ENCODE assay signal across 1 cellular context in the genomic region with DNA sequence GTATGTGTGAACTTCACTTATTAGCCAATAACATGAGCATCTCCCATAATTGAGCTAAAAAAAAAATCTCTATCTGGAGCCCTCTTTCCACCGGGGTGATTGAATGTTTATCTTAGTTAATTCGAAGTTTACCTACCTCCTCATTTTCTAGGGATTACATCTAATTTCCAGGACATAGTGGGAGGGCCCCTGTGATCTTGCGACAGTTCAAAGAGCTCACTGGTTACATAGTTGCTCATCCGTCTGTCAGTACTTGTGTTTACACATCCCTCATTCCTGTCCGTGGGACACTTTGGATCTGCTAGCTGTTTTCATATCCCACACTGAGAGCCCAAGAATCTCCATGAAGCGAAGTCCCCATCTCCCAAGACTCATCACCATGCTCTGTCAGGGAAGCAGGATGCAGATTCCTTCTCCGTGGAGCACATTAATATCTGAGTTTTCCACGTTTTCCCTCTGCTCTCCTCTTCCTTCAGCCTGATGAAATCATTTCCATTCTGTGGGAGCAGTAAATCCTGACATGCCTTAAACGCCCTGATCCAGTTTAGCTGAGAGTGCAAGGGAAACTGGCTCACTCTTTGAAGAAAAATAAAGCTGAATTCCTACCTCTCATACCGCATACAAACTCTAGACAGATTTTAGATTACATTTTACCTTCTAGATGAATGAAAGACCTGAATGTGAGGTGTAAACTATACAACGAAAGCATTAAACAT.
TF ChIP-seq lines count a peak whose summit lies in the region.

No MANE protein-coding gene starts in this region.

TF ChIP-seq in HepG2, 621 proteins besides CTCF, POLR2A, EP300 and RAD21 (continued from another document):
- TF ChIP-seq, protein P1, sequence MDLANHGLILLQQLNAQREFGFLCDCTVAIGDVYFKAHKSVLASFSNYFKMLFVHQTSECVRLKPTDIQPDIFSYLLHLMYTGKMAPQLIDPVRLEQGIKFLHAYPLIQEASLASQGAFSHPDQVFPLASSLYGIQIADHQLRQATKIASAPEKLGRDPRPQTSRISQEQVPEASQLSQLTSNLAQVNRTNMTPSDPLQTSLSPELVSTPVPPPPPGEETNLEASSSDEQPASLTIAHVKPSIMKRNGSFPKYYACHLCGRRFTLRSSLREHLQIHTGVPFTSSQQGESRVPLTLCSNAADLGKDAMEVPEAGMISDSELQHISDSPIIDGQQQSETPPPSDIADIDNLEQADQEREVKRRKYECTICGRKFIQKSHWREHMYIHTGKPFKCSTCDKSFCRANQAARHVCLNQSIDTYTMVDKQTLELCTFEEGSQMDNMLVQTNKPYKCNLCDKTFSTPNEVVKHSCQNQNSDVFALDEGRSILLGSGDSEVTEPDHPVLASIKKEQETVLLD (CRISPR knock-in tag; IDR thresholded peaks at IDR 0.05; ENCODE audit: low read depth), result no peak
- TF ChIP-seq NAIF1 (CRISPR knock-in tag; IDR thresholded peaks at IDR 0.05; ENCODE audit: borderline replicate concordance), result no peak
- no peak for TF ChIP-seq ADNP (CRISPR knock-in tag; IDR thresholded peaks at IDR 0.05)
- no peak for TF ChIP-seq PTBP1 (IDR thresholded peaks at IDR 0.05; ENCODE audit: low read depth, low read length, poor library complexity, severe bottlenecking)
- TF ChIP-seq ZNF788 (CRISPR knock-in tag; IDR thresholded peaks at IDR 0.05; ENCODE audit: borderline replicate concordance), result no peak
- TF ChIP-seq AKAP8 (CRISPR knock-in tag; IDR thresholded peaks at IDR 0.05), result no peak
- peak; percentile 51 for TF ChIP-seq MED1 (CRISPR knock-in tag; IDR thresholded peaks at IDR 0.05)
- TF ChIP-seq ZNF891 (CRISPR knock-in tag; IDR thresholded peaks at IDR 0.05), result no peak
- no peak for TF ChIP-seq PRPF4 (IDR thresholded peaks at IDR 0.05; ENCODE audit: low read depth, low read length, poor library complexity, severe bottlenecking)
- TF ChIP-seq, protein P2, sequence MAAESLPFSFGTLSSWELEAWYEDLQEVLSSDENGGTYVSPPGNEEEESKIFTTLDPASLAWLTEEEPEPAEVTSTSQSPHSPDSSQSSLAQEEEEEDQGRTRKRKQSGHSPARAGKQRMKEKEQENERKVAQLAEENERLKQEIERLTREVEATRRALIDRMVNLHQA (CRISPR knock-in tag; IDR thresholded peaks at IDR 0.05), result no peak
- TF ChIP-seq, protein P3, sequence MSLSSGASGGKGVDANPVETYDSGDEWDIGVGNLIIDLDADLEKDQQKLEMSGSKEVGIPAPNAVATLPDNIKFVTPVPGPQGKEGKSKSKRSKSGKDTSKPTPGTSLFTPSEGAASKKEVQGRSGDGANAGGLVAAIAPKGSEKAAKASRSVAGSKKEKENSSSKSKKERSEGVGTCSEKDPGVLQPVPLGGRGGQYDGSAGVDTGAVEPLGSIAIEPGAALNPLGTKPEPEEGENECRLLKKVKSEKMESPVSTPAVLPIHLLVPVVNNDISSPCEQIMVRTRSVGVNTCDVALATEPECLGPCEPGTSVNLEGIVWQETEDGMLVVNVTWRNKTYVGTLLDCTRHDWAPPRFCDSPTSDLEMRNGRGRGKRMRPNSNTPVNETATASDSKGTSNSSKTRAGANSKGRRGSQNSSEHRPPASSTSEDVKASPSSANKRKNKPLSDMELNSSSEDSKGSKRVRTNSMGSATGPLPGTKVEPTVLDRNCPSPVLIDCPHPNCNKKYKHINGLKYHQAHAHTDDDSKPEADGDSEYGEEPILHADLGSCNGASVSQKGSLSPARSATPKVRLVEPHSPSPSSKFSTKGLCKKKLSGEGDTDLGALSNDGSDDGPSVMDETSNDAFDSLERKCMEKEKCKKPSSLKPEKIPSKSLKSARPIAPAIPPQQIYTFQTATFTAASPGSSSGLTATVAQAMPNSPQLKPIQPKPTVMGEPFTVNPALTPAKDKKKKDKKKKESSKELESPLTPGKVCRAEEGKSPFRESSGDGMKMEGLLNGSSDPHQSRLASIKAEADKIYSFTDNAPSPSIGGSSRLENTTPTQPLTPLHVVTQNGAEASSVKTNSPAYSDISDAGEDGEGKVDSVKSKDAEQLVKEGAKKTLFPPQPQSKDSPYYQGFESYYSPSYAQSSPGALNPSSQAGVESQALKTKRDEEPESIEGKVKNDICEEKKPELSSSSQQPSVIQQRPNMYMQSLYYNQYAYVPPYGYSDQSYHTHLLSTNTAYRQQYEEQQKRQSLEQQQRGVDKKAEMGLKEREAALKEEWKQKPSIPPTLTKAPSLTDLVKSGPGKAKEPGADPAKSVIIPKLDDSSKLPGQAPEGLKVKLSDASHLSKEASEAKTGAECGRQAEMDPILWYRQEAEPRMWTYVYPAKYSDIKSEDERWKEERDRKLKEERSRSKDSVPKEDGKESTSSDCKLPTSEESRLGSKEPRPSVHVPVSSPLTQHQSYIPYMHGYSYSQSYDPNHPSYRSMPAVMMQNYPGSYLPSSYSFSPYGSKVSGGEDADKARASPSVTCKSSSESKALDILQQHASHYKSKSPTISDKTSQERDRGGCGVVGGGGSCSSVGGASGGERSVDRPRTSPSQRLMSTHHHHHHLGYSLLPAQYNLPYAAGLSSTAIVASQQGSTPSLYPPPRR (CRISPR knock-in tag; IDR thresholded peaks at IDR 0.05; ENCODE audit: borderline replicate concordance), result peak; percentile 99
- no peak for TF ChIP-seq RBM22 (optimal IDR thresholded peaks at IDR 0.05; ENCODE audit: low read length)
- no peak for TF ChIP-seq ARID2 (CRISPR knock-in tag; IDR thresholded peaks at IDR 0.05; ENCODE audit: borderline replicate concordance)
- TF ChIP-seq, protein P4, sequence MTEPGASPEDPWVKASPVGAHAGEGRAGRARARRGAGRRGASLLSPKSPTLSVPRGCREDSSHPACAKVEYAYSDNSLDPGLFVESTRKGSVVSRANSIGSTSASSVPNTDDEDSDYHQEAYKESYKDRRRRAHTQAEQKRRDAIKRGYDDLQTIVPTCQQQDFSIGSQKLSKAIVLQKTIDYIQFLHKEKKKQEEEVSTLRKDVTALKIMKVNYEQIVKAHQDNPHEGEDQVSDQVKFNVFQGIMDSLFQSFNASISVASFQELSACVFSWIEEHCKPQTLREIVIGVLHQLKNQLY (CRISPR knock-in tag; IDR thresholded peaks at IDR 0.05), result peak; percentile 35; the same call in 1 of the 2 replicates
